Comparison of ENCODE assay signal across 1 cellular context in the genomic region with DNA sequence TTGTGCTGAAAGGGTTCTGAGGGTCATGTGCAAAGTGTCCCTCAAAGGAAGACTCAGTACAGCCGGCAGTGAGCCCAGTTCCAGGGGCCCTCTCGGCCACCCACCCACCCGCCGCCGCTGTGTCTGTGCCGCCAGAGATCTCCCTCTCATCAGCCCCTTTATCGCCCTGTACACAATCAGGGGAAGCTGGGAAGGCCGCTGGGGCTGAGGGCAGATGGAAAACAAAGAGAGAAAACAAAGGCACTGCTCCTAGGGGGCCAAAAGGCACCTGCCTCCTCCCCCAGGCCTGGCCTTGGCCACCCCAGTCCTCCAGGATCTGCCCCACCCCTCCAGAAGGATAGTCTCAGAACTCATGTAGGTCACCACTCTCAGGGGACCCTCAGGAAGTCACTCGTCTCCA.
TF ChIP-seq lines count a peak whose summit lies in the region.

No MANE protein-coding gene starts in this region.

TF ChIP-seq in H1, 55 proteins besides CTCF, POLR2A, EP300 and RAD21 (continued from another document):
- TF ChIP-seq, protein P1, sequence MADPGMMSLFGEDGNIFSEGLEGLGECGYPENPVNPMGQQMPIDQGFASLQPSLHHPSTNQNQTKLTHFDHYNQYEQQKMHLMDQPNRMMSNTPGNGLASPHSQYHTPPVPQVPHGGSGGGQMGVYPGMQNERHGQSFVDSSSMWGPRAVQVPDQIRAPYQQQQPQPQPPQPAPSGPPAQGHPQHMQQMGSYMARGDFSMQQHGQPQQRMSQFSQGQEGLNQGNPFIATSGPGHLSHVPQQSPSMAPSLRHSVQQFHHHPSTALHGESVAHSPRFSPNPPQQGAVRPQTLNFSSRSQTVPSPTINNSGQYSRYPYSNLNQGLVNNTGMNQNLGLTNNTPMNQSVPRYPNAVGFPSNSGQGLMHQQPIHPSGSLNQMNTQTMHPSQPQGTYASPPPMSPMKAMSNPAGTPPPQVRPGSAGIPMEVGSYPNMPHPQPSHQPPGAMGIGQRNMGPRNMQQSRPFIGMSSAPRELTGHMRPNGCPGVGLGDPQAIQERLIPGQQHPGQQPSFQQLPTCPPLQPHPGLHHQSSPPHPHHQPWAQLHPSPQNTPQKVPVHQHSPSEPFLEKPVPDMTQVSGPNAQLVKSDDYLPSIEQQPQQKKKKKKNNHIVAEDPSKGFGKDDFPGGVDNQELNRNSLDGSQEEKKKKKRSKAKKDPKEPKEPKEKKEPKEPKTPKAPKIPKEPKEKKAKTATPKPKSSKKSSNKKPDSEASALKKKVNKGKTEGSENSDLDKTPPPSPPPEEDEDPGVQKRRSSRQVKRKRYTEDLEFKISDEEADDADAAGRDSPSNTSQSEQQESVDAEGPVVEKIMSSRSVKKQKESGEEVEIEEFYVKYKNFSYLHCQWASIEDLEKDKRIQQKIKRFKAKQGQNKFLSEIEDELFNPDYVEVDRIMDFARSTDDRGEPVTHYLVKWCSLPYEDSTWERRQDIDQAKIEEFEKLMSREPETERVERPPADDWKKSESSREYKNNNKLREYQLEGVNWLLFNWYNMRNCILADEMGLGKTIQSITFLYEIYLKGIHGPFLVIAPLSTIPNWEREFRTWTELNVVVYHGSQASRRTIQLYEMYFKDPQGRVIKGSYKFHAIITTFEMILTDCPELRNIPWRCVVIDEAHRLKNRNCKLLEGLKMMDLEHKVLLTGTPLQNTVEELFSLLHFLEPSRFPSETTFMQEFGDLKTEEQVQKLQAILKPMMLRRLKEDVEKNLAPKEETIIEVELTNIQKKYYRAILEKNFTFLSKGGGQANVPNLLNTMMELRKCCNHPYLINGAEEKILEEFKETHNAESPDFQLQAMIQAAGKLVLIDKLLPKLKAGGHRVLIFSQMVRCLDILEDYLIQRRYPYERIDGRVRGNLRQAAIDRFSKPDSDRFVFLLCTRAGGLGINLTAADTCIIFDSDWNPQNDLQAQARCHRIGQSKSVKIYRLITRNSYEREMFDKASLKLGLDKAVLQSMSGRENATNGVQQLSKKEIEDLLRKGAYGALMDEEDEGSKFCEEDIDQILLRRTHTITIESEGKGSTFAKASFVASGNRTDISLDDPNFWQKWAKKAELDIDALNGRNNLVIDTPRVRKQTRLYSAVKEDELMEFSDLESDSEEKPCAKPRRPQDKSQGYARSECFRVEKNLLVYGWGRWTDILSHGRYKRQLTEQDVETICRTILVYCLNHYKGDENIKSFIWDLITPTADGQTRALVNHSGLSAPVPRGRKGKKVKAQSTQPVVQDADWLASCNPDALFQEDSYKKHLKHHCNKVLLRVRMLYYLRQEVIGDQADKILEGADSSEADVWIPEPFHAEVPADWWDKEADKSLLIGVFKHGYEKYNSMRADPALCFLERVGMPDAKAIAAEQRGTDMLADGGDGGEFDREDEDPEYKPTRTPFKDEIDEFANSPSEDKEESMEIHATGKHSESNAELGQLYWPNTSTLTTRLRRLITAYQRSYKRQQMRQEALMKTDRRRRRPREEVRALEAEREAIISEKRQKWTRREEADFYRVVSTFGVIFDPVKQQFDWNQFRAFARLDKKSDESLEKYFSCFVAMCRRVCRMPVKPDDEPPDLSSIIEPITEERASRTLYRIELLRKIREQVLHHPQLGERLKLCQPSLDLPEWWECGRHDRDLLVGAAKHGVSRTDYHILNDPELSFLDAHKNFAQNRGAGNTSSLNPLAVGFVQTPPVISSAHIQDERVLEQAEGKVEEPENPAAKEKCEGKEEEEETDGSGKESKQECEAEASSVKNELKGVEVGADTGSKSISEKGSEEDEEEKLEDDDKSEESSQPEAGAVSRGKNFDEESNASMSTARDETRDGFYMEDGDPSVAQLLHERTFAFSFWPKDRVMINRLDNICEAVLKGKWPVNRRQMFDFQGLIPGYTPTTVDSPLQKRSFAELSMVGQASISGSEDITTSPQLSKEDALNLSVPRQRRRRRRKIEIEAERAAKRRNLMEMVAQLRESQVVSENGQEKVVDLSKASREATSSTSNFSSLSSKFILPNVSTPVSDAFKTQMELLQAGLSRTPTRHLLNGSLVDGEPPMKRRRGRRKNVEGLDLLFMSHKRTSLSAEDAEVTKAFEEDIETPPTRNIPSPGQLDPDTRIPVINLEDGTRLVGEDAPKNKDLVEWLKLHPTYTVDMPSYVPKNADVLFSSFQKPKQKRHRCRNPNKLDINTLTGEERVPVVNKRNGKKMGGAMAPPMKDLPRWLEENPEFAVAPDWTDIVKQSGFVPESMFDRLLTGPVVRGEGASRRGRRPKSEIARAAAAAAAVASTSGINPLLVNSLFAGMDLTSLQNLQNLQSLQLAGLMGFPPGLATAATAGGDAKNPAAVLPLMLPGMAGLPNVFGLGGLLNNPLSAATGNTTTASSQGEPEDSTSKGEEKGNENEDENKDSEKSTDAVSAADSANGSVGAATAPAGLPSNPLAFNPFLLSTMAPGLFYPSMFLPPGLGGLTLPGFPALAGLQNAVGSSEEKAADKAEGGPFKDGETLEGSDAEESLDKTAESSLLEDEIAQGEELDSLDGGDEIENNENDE (IDR thresholded peaks at IDR 0.05; ENCODE audit: insufficient replicate concordance, low read length): no peak
